In genomic region chr2:64586054-64586453, GRCh38 we compare ENCODE assay signal across 16 cellular contexts.
DNase-seq lines count a peak whose midpoint lies in the region; ATAC-seq, FAIRE-seq and TF ChIP-seq lines count a peak whose summit lies in the region.
"Had no signal": no experiment of that assay in that cellular context is flagged by ENCODE, and none has a peak within 500 bp of the region (broad histone marks: within the 10 kb centered on the region; RNA-seq: fewer than 3 reads in every experiment).

No MANE protein-coding gene starts in this region.

- no peak for TF ChIP-seq EP300 in tibial nerve (IDR thresholded peaks at IDR 0.05)

- in situ Hi-C loops in SK-MEL-5 (cut with HindIII; ENCODE audit: low pct_unique_long_range_greater_than_20kb, low sequenced_read_pairs) = no loop called here

- intact Hi-C loops in left colon (cut with DNase I, micrococcal nuclease) (loop anchor here in 1 of 2 donors (5.0 kb wide), 1 partner anchor 281 kb away; no protein-coding TSS in a partner anchor), prostate gland (cut with DNase I) (loop anchor here (2.0 kb wide), 1 partner anchor 279 kb away; no protein-coding TSS in a partner anchor)

- H3K4me1 ChIP-seq in prostate gland (replicated peaks) (no peaks in the 10 kb centered on the region), tibial nerve (peaks cover 0 to 6% (median 2%) of the 10 kb centered on the region in 4 donors)

- peak; percentile 84 for FAIRE-seq in GM19239 (lab: Jason Lieb, UNC)

- DNase-seq in GM12865 (ENCODE audit: low read depth) (peak; percentile 59), GM19239 (ENCODE audit: insufficient read length, low spot score) (no peak), SK-MEL-5 (ENCODE audit: low read depth, low spot score) (peak; percentile 22), left colon (no peak), CD1c-positive myeloid dendritic cell (ENCODE audit: extremely low spot score) (no peak), prostate gland (ENCODE audit: low spot score) (no peak), tibial nerve (ENCODE audit: low spot score in 2 of 2) (no peak)
- DNase-seq in stimulated activated CD4-positive, alpha-beta T cell treated with anti-CD3 and anti-CD28 coated beads, Interleukin-15, amount 100 ng/mL, for 24 hours = no peak
- DNase-seq: DMS 273 treated with DMSO at 0.1 percent for 48 hours, HCEC 1CT, NCI-H1105, NCI-H187 treated with DMSO at 0.1 percent for 48 hours, NCI-H446, PC-9, T-cell had no signal

- ATAC-seq in left colon = peak; percentile 57

- 87% methylated on average over 4 of the region's 4 CpGs for WGBS in prostate gland
- 84 to 87% methylated on average over 4 of the region's 4 CpGs for WGBS in tibial nerve, 2 donors

- H3K36me3 ChIP-seq in prostate gland (no peaks in the 10 kb centered on the region), tibial nerve (peaks cover 0 to 46% (median 1%) of the 10 kb centered on the region in 3 donors)

- no peaks in the 10 kb centered on the region for H3K9me3 ChIP-seq in prostate gland
- no peaks in the 10 kb centered on the region for H3K9me3 ChIP-seq in tibial nerve

- TF ChIP-seq CTCF in GM12865 (IDR thresholded peaks at IDR 0.05; ENCODE audit: insufficient read depth, low read depth, low read length, missing control alignments) (no peak), prostate gland (IDR thresholded peaks at IDR 0.05) (no peak), tibial nerve (IDR thresholded peaks at IDR 0.05) (no peak)

- H3K27ac ChIP-seq in prostate gland (no peak overlapping the region), tibial nerve (no peak overlapping the region)
- H3K27ac ChIP-seq: PC-9, SK-N-MC had no signal

- H3K27me3 ChIP-seq in prostate gland (replicated peaks; ENCODE audit: insufficient read depth) (no peaks in the 10 kb centered on the region), tibial nerve (no peaks in the 10 kb centered on the region)

- H3K4me3 ChIP-seq in GM12865 (ENCODE audit: low read depth, low read length) (no peak overlapping the region), prostate gland (no peak overlapping the region), tibial nerve (no peak overlapping the region)
- H3K4me3 ChIP-seq: PC-9, SK-N-MC had no signal

- TF ChIP-seq POLR2A in prostate gland (IDR thresholded peaks at IDR 0.05) (no peak), tibial nerve (IDR thresholded peaks at IDR 0.05) (no peak)

Comparison
In these comparisons a context has a peak if more than half of its experiments do, and no peak if none do; other contexts are left out.
1. DNase-seq: peak in GM12865 (single experiment) and SK-MEL-5 (single experiment); none in GM19239 (single experiment), left colon (0 of 2), stimulated activated CD4-positive, alpha-beta T cell treated with anti-CD3 and anti-CD28 coated beads, Interleukin-15, amount 100 ng/mL, for 24 hours (single experiment), CD1c-positive myeloid dendritic cell (single experiment), prostate gland (single experiment) and tibial nerve (0 of 2).